ENCODE assay signal across 8 cellular contexts in the genomic region with DNA sequence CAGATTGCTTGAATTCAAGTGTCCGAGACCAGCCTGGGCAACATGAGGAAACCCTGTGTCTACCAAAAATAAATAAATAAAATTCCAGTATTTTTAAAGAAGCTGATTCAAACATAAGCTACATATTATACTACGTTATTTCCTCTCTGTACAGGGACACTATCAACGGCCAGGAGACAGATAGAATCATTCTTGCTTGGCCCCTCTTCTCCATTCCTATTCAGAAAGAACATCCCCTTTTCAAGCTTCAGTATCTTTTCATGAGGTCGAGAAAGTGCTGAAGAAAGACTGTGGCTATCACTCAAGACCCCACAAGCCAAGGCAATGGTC. TPM values are rescaled to one million over a fixed set of nuclear protein-coding genes. Genes with fewer than 3 reads are reported as not detected.
DNase-seq lines count a peak whose midpoint lies in the region; ATAC-seq and TF ChIP-seq lines count a peak whose summit lies in the region.

No MANE protein-coding gene starts in this region.

- POLR2A ChIA-PET in HCT116 (lab: Charles Lee): interaction anchor here (1.0 kb wide), 1 partner anchor 99 kb away, joined by 4 read pairs; no protein-coding TSS in a partner anchor

- no peaks in the 10 kb centered on the region for H3K9me3 ChIP-seq in DOHH2 (ENCODE audit: control insufficient read depth, insufficient read depth, low read length)
- H3K9me3 ChIP-seq in HCT116 (ENCODE audit: control insufficient read depth in 1 of 2, insufficient read depth in 1 of 2, low read depth in 1 of 2, low read length in 2 of 2): no peaks in the 10 kb centered on the region
- no peaks in the 10 kb centered on the region for H3K9me3 ChIP-seq in T-helper 17 cell (ENCODE audit: control insufficient read depth, low read length, poor library complexity, severe bottlenecking)
- H3K9me3 ChIP-seq in hepatocyte (ENCODE audit: low read depth): no peaks in the 10 kb centered on the region

- peaks cover 32% of the 10 kb centered on the region for H3K79me2 ChIP-seq in DOHH2 (ENCODE audit: control insufficient read depth, low read length)
- H3K79me2 ChIP-seq in HCT116 (ENCODE audit: insufficient read depth, low read length): peaks cover 5% of the 10 kb centered on the region
- peaks cover 37% of the 10 kb centered on the region for H3K79me2 ChIP-seq in hepatocyte

- no peak for TF ChIP-seq POLR2A in HCT116 (IDR thresholded peaks at IDR 0.05; ENCODE audit: borderline replicate concordance, extremely low read depth, insufficient read depth, insufficient read length)

- H3K27me3 ChIP-seq in DOHH2 (ENCODE audit: control insufficient read depth, low read length): no peaks in the 10 kb centered on the region
- no peaks in the 10 kb centered on the region for H3K27me3 ChIP-seq in HCT116 (ENCODE audit: insufficient read depth, low read length)
- H3K27me3 ChIP-seq in hepatocyte: no peaks in the 10 kb centered on the region

- H3K9ac ChIP-seq in HCT116 (ENCODE audit: low read length): peak overlapping the region; percentile 87

- no peak for TF ChIP-seq RAD21 in HCT116 (IDR thresholded peaks at IDR 0.05; ENCODE audit: low read depth)

- TF ChIP-seq CTCF in DOHH2 (IDR thresholded peaks at IDR 0.05; ENCODE audit: low read depth, low read length, poor library complexity, severe bottlenecking) (peak; percentile 47), HCT116 (IDR thresholded peaks at IDR 0.05 in 2 of 3, conservative IDR thresholded peaks at IDR 0.05 in 1 of 3; ENCODE audit: borderline replicate concordance in 1 of 3, insufficient read depth in 1 of 3, low read depth in 2 of 3, low read length in 2 of 3) (no peak; a peak in 1 of 6 replicates), hepatocyte (IDR thresholded peaks at IDR 0.05; ENCODE audit: poor library complexity) (no peak)

- peak overlapping the region; percentile 77 for H3K27ac ChIP-seq in DOHH2 (ENCODE audit: low read depth, low read length)
- H3K27ac ChIP-seq in HCT116 (ENCODE audit: low read depth, low read length): peak overlapping the region; percentile 91
- peak overlapping the region; percentile 99 for H3K27ac ChIP-seq in hepatocyte

- peak overlapping the region; percentile 91 for H3K4me2 ChIP-seq in DOHH2 (ENCODE audit: low read length)
- H3K4me2 ChIP-seq in HCT116 (ENCODE audit: low read length): peak overlapping the region; percentile 97
- peak overlapping the region; percentile 79 for H3K4me2 ChIP-seq in hepatocyte

- RAD21 ChIA-PET in HCT116 (lab: Charles Lee; ENCODE audit: low non-redundant PET in 1 of 2, low total read pairs in 2 of 2, uncharacterized antibody in 2 of 2, unreplicated experiment in 2 of 2): no interaction called here

- BruUV-seq in HCT116 (replicated peaks; lab: Mats Ljungman, UMichigan): no TSS peak

- peak overlapping the region; percentile 78 for H2AFZ ChIP-seq in HCT116 (ENCODE audit: low read depth, low read length, poor library complexity, severe bottlenecking)
- peak overlapping the region; percentile 69 for H2AFZ ChIP-seq in hepatocyte

- DNase-seq in HCT116 (ENCODE audit: low read depth, low spot score) (no peak), T-helper 17 cell (no peak), hepatocyte (ENCODE audit: low spot score) (no peak), hippocampal formation (lab: John Stamatoyannopoulos, UW) (no peak), KBM-7 (no peak), OCI-M2 (lab: John Stamatoyannopoulos, UW; ENCODE audit: unreplicated experiment) (no peak)

- H3K4me1 ChIP-seq in DOHH2 (ENCODE audit: control insufficient read depth, low read length) (peaks cover 32% of the 10 kb centered on the region), HCT116 (ENCODE audit: control insufficient read depth in 1 of 2, insufficient read depth in 2 of 2, low read length in 2 of 2) (peaks cover 16 to 27% of the 10 kb centered on the region in 2 experiments), hepatocyte (ENCODE audit: insufficient read depth) (peaks cover 7% of the 10 kb centered on the region)

- H3K27ac Mint-ChIP-seq in T-helper 17 cell: peak overlapping the region; percentile 98
- H3K27ac Mint-ChIP-seq in stimulated activated naive CD8-positive, alpha-beta T cell treated with anti-CD3 and anti-CD28 coated beads, Interleukin-15, Interleukin-2, amounts not matched to agents 100 ng/mL and 50 ng/mL, for 24 hours: peak overlapping the region; percentile 88

- no peaks in the 10 kb centered on the region for H3K9me2 ChIP-seq in DOHH2 (replicated peaks; ENCODE audit: control insufficient read depth, low read length)
- no peaks in the 10 kb centered on the region for H3K9me2 ChIP-seq in HCT116 (ENCODE audit: insufficient read depth)
- no peaks in the 10 kb centered on the region for H3K9me2 ChIP-seq in hepatocyte (replicated peaks; ENCODE audit: insufficient read depth)

- H4K20me1 ChIP-seq in DOHH2 (ENCODE audit: control insufficient read depth, insufficient read depth, low read depth, low read length) (no peaks in the 10 kb centered on the region), HCT116 (ENCODE audit: insufficient read depth) (no peaks in the 10 kb centered on the region), hepatocyte (ENCODE audit: insufficient read depth, poor library complexity, severe bottlenecking) (no peaks in the 10 kb centered on the region)

- H3K9me3 Mint-ChIP-seq in stimulated activated naive CD8-positive, alpha-beta T cell treated with anti-CD3 and anti-CD28 coated beads, Interleukin-15, Interleukin-2, amounts not matched to agents 100 ng/mL and 50 ng/mL, for 24 hours: no peaks in the 10 kb centered on the region

- CTCF ChIA-PET in HCT116 (lab: Charles Lee): interaction anchor here (1.2 to 2.1 kb wide), 3 partner anchors 99 to 202 kb away, joined by 3 to 4 read pairs (median 3); no protein-coding TSS in a partner anchor

- no peaks in the 10 kb centered on the region for H3K27me3 Mint-ChIP-seq in T-helper 17 cell
- no peaks in the 10 kb centered on the region for H3K27me3 Mint-ChIP-seq in stimulated activated naive CD8-positive, alpha-beta T cell treated with anti-CD3 and anti-CD28 coated beads, Interleukin-15, Interleukin-2, amounts not matched to agents 100 ng/mL and 50 ng/mL, for 24 hours

- intact Hi-C loops in HCT116 (cut with micrococcal nuclease): loop anchor here (2.0 to 5.0 kb wide), 2 partner anchors 75 to 198 kb away; partner anchors contain the start of gene PCNX4

- WGBS in hepatocyte (ENCODE audit: low lambda C conversion rate, missing lambda C conversion rate): 21% methylated on average over 4 of the region's 4 CpGs

- H3K4me1 Mint-ChIP-seq in T-helper 17 cell: peaks cover 35% of the 10 kb centered on the region
- H3K4me1 Mint-ChIP-seq in stimulated activated naive CD8-positive, alpha-beta T cell treated with anti-CD3 and anti-CD28 coated beads, Interleukin-15, Interleukin-2, amounts not matched to agents 100 ng/mL and 50 ng/mL, for 24 hours (ENCODE audit: low read depth): peaks cover 40% of the 10 kb centered on the region

- H3K4me3 ChIP-seq in DOHH2 (ENCODE audit: low read length) (peak overlapping the region; percentile 89), HCT116 (replicated peaks in 1 of 2; ENCODE audit: low read depth in 1 of 2, low read length in 2 of 2) (peak overlapping the region; percentile 79 to 98), hepatocyte (no peak overlapping the region)

- H3F3A ChIP-seq in DOHH2 (ENCODE audit: control insufficient read depth, insufficient read depth): no peaks in the 10 kb centered on the region

- ATAC-seq in HCT116 (no peak), T-helper 17 cell (peak; percentile 8)

- in situ Hi-C loops in KBM-7 (cut with MboI; ENCODE audit: low pct_unique_long_range_greater_than_20kb, low sequenced_read_pairs): no loop called here

- H3K36me3 Mint-ChIP-seq in T-helper 17 cell (ENCODE audit: low read depth): no peaks in the 10 kb centered on the region
- peaks cover 21% of the 10 kb centered on the region for H3K36me3 Mint-ChIP-seq in stimulated activated naive CD8-positive, alpha-beta T cell treated with anti-CD3 and anti-CD28 coated beads, Interleukin-15, Interleukin-2, amounts not matched to agents 100 ng/mL and 50 ng/mL, for 24 hours (ENCODE audit: low read depth)

- H3K4me3 Mint-ChIP-seq in T-helper 17 cell: peak overlapping the region; percentile 95
- peak overlapping the region; percentile 81 for H3K4me3 Mint-ChIP-seq in stimulated activated naive CD8-positive, alpha-beta T cell treated with anti-CD3 and anti-CD28 coated beads, Interleukin-15, Interleukin-2, amounts not matched to agents 100 ng/mL and 50 ng/mL, for 24 hours

- H3K36me3 ChIP-seq in DOHH2 (ENCODE audit: control insufficient read depth, low read length) (peaks cover 5% of the 10 kb centered on the region; the same call in 1 of the 2 replicates), HCT116 (ENCODE audit: control insufficient read depth in 1 of 2, insufficient read depth in 2 of 2, low read length in 2 of 2) (no peaks in the 10 kb centered on the region), hepatocyte (replicated peaks; ENCODE audit: insufficient read depth, low read depth) (no peaks in the 10 kb centered on the region)

TF ChIP-seq in HCT116, 20 proteins besides CTCF, POLR2A, EP300 and RAD21 (continues in another document):
- TF ChIP-seq FOSL1 (IDR thresholded peaks at IDR 0.05; ENCODE audit: low read depth) (no peak), SRF (IDR thresholded peaks at IDR 0.05; ENCODE audit: low read depth) (no peak), EZH2 (IDR thresholded peaks at IDR 0.05) (no peak), EGR1 (IDR thresholded peaks at IDR 0.05; ENCODE audit: low read depth) (no peak), POLR2AphosphoS5 (IDR thresholded peaks at IDR 0.05; ENCODE audit: low read depth, low read length) (no peak), ZFX (IDR thresholded peaks at IDR 0.05) (no peak; the same call in none of the 2 replicates), JUND (IDR thresholded peaks at IDR 0.05) (no peak), SIN3A (IDR thresholded peaks at IDR 0.05; ENCODE audit: low read depth) (no peak)
- TF ChIP-seq, protein P1, sequence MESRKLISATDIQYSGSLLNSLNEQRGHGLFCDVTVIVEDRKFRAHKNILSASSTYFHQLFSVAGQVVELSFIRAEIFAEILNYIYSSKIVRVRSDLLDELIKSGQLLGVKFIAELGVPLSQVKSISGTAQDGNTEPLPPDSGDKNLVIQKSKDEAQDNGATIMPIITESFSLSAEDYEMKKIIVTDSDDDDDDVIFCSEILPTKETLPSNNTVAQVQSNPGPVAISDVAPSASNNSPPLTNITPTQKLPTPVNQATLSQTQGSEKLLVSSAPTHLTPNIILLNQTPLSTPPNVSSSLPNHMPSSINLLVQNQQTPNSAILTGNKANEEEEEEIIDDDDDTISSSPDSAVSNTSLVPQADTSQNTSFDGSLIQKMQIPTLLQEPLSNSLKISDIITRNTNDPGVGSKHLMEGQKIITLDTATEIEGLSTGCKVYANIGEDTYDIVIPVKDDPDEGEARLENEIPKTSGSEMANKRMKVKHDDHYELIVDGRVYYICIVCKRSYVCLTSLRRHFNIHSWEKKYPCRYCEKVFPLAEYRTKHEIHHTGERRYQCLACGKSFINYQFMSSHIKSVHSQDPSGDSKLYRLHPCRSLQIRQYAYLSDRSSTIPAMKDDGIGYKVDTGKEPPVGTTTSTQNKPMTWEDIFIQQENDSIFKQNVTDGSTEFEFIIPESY (IDR thresholded peaks at IDR 0.05; ENCODE audit: extremely low read depth, insufficient replicate concordance, low read length): no peak

RNA-seq across cellular contexts. Expression of gene DHRS7, which starts 0.3 kb away (rescaled TPM):
- total RNA-seq in HCT116 (2021; ENCODE audit: unreplicated experiment) (43.8 TPM), T-helper 17 cell (10 to 100 TPM; 44.8 to 48.0 TPM), hepatocyte (380 and 389 TPM in 2 replicates)
- 49.7 and 61.4 TPM in 2 replicates for polyA plus RNA-seq in HCT116 (2012)
- polyA plus RNA-seq in hepatocyte: 304 and 389 TPM in 2 replicates
